In genomic region chr16:90015586-90016338, GRCh38 we compare ENCODE assay signal across 20 cellular contexts. TPM values are rescaled to one million over a fixed set of nuclear protein-coding genes. Genes with fewer than 3 reads are reported as not detected.
DNase-seq lines count a peak whose midpoint lies in the region; ATAC-seq and TF ChIP-seq lines count a peak whose summit lies in the region.
"Had no signal": no experiment of that assay in that cellular context is flagged by ENCODE, and none has a peak within 500 bp of the region (broad histone marks: within the 10 kb centered on the region; RNA-seq: fewer than 3 reads in every experiment).

No MANE protein-coding gene starts in this region.

- intact Hi-C loops in Right ventricle myocardium inferior (cut with DNase I), result no loop called here
- intact Hi-C loops in left ventricle myocardium inferior (cut with micrococcal nuclease), result no loop called here

- no peaks in the 10 kb centered on the region for H3K9me3 ChIP-seq in left ventricle myocardium inferior (replicated peaks)
- H3K9me3 ChIP-seq: BLaER1 treated with 17β-estradiol and CSF1 and Interleukin-3, amounts not matched to agents 10 nM and 100 nM had no signal

- H3K4me3 ChIP-seq in left ventricle myocardium inferior, result no peak overlapping the region
- H3K4me3 ChIP-seq: BLaER1 treated with 17β-estradiol and CSF1 and Interleukin-3, amounts not matched to agents 10 nM and 100 nM had no signal

- peaks cover 23% of the 10 kb centered on the region for H3K4me1 ChIP-seq in left ventricle myocardium inferior

- H3K9me3 Mint-ChIP-seq in type B pancreatic cell, result no peaks in the 10 kb centered on the region
- H3K9me3 Mint-ChIP-seq: CD8-positive, alpha-beta T cell had no signal

- no peak overlapping the region for H3K27ac ChIP-seq in left ventricle myocardium inferior (replicated peaks)
- H3K27ac ChIP-seq: 22Rv1; BLaER1 treated with 17β-estradiol and CSF1 and Interleukin-3, amounts not matched to agents 10 nM and 100 nM had no signal

- no peak overlapping the region for H3K27ac Mint-ChIP-seq in type B pancreatic cell
- H3K27ac Mint-ChIP-seq: CD8-positive, alpha-beta T cell had no signal

- H3K4me1 Mint-ChIP-seq in type B pancreatic cell (ENCODE audit: unreplicated experiment), result peaks cover 9% of the 10 kb centered on the region

- no peaks in the 10 kb centered on the region for H3K36me3 ChIP-seq in left ventricle myocardium inferior
- H3K36me3 ChIP-seq: BLaER1 treated with 17β-estradiol and CSF1 and Interleukin-3, amounts not matched to agents 10 nM and 100 nM had no signal

- peaks cover 14% of the 10 kb centered on the region for H3K27me3 Mint-ChIP-seq in type B pancreatic cell

- no peak for TF ChIP-seq CTCF in left ventricle myocardium inferior (IDR thresholded peaks at IDR 0.05; ENCODE audit: borderline replicate concordance)
- no peak for TF ChIP-seq CTCF in type B pancreatic cell (conservative IDR thresholded peaks at IDR 0.05)

- H3K27me3 ChIP-seq in left ventricle myocardium inferior (ENCODE audit: low read depth), result peaks cover 23% of the 10 kb centered on the region

- H3K4me3 Mint-ChIP-seq in type B pancreatic cell, result peak overlapping the region; percentile 22
- H3K4me3 Mint-ChIP-seq: CD8-positive, alpha-beta T cell had no signal

- ATAC-seq in Right ventricle myocardium inferior (no peak), GM21367 (IDR thresholded peaks at IDR 0.05; ENCODE audit: unreplicated experiment) (no peak), HG03039 (IDR thresholded peaks at IDR 0.05; ENCODE audit: unreplicated experiment) (no peak)
- ATAC-seq: CD8-positive, alpha-beta T cell had no signal

- DNase-seq in Right ventricle myocardium inferior (ENCODE audit: missing footprints) (peak; percentile 1), left ventricle myocardium inferior (no peak), cerebellar cortex (ENCODE audit: low spot score) (peak; percentile 75), lung microvascular endothelial cell (ENCODE audit: low read depth in 2 of 2) (peak; percentile 60 to 89), type B pancreatic cell (ENCODE audit: extremely low spot score, unreplicated experiment) (no peak), NCI-H226 (no peak)
- DNase-seq: CD8-positive, alpha-beta T cell; DND-41; Kasumi-1; NCI-H1694; NCI-H2081; NCI-H2171 treated with DMSO at 0.1 percent for 48 hours; NCI-H446; NCI-H526; OCI-M1; SHP77 had no signal

- H3K36me3 Mint-ChIP-seq in type B pancreatic cell, result no peaks in the 10 kb centered on the region
- H3K36me3 Mint-ChIP-seq: CD8-positive, alpha-beta T cell had no signal

RNA-seq across cellular contexts. Expression of gene DBNDD1, which starts 3.5 kb away (rescaled TPM):
- total RNA-seq in Right ventricle myocardium inferior, result 6.7 TPM
- 4.6 TPM for total RNA-seq in left ventricle myocardium inferior
- total RNA-seq in lung microvascular endothelial cell, result 8.3 and 11.5 TPM in 2 replicates
- 11.6 and 21.2 TPM in 2 replicates for total RNA-seq in type B pancreatic cell (ENCODE audit: low replicate concordance)

Comparison
In these comparisons a context has a peak if more than half of its experiments do, and no peak if none do; other contexts are left out.
1. DNase-seq: peak in Right ventricle myocardium inferior (single experiment), cerebellar cortex (single experiment) and lung microvascular endothelial cell (2 of 2); none in left ventricle myocardium inferior (single experiment), type B pancreatic cell (single experiment) and NCI-H226 (single experiment).